14 cellular contexts compared by ENCODE assay signal in the genomic region with DNA sequence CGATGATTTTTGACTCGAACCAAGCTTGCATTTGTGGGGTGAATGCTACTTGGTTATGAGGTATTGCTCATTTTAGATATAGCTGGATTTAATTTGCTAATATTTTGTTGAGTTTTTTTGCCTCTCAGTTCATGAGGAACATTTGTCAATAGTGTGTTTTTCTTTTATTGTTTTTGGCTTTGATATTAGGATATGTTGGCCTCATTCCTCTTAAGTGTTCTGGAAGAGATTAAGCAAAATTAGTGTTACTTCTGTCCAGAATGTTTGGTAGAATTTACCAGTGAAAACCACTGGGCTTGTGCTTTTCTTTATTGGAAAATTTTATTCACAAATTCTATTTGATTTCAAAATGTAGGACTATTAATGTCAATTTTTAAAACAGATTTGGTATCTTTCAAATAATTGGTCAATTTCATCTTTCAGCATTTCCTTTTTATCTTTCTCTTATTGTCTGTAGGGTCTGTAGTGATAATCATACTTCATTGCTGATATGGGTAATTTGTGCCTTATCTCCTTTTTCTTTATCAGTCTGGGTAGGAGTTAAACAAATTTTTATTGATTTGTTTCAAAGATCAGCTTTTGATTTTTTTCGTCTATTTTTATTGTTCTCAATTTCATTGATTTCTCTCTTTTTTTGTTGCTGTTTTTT.
"Had no signal": no experiment of that assay in that cellular context is flagged by ENCODE, and none has a peak within 500 bp of the region (broad histone marks: within the 10 kb centered on the region; RNA-seq: fewer than 3 reads in every experiment).

No MANE protein-coding gene starts in this region.

- H3K4me1 Mint-ChIP-seq: central memory CD8-positive, alpha-beta T cell; neural crest cell had no signal

- H3K27me3 ChIP-seq: dorsolateral prefrontal cortex, tibial nerve had no signal

- H3K4me3 ChIP-seq: dorsolateral prefrontal cortex, mucosa of descending colon, tibial nerve had no signal

- H3K36me3 ChIP-seq: tibial nerve had no signal

- H3K27ac ChIP-seq: dorsolateral prefrontal cortex, tibial nerve had no signal

- H3K4me1 ChIP-seq: tibial nerve had no signal

- H3K27me3 Mint-ChIP-seq: central memory CD8-positive, alpha-beta T cell; naive thymus-derived CD8-positive, alpha-beta T cell had no signal

- ATAC-seq: left colon; mucosa of descending colon; naive thymus-derived CD8-positive, alpha-beta T cell had no signal

- H3K9me3 ChIP-seq: mucosa of descending colon had no signal

- H3K4me3 Mint-ChIP-seq: central memory CD8-positive, alpha-beta T cell; naive thymus-derived CD8-positive, alpha-beta T cell; neural crest cell had no signal

- DNase-seq: cortex of kidney; dorsolateral prefrontal cortex; effector CD8-positive, alpha-beta T cell; foreskin fibroblast; left colon; mucosa of descending colon; naive thymus-derived CD8-positive, alpha-beta T cell; posterior cingulate gyrus; small intestine; stimulated activated CD4-positive, alpha-beta T cell treated with anti-CD3 and anti-CD28 coated beads, Interleukin-12 subunit alpha, Interleukin-12 subunit beta, amount 100 ng/mL, for 4 hours; stimulated activated naive CD4-positive, alpha-beta T cell treated with Interleukin-2 at 50 U/mL for 16 hours had no signal

- H3K27ac Mint-ChIP-seq: naive thymus-derived CD8-positive, alpha-beta T cell had no signal
